ENCODE assay signal across 8 cellular contexts in the genomic region with DNA sequence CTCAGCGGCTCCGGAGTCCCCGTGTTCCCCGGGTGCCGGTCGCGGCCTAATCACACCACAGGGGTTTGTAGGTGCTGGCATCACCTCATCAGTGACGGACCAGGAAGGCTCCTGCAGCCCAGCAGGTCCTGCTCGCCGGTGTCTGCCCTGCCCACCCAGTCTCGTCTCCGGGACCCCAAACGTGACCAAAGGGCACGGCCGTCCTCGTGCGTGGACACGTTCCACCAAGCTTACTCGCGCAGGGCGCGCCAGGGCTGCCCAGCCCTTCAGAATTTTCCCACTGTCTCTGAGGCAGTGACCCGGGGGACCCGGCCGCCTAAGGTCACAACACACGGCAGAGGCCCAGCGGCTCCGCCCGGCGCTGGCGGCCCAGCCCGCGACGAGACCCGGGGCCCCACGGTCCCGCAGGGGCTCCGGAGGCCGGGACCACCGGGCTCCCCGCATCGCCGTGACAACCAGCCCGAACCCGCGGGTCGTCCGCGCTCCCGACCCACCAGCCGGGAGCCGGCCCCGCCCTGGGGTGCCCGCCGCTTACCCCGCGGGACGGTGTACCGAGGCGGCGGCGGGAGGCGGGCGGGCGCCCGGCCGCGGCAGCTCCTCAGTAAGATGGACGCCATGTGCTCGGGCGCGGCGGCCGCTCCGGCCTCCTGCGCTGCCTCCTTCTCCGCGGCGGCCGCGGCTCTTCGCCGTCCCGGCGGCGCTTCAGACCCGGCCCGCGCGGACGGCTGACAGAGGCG. TPM values are rescaled to one million over a fixed set of nuclear protein-coding genes. Genes with fewer than 3 reads are reported as not detected.
DNase-seq lines count a peak whose midpoint lies in the region; ATAC-seq, FAIRE-seq and TF ChIP-seq lines count a peak whose summit lies in the region.

No MANE protein-coding gene starts in this region.

- H3K36me3 Mint-ChIP-seq in activated CD8-positive, alpha-beta T cell treated with anti-CD3 and anti-CD28 coated beads for 36 hours (ENCODE audit: low read depth): peaks cover 13% of the 10 kb centered on the region
- H3K36me3 Mint-ChIP-seq in osteocyte (ENCODE audit: unreplicated experiment): peaks cover 2% of the 10 kb centered on the region

- H3K9me3 Mint-ChIP-seq in activated CD8-positive, alpha-beta T cell treated with anti-CD3 and anti-CD28 coated beads for 36 hours: no peaks in the 10 kb centered on the region
- no peaks in the 10 kb centered on the region for H3K9me3 Mint-ChIP-seq in osteocyte (ENCODE audit: unreplicated experiment)

- peak overlapping the region; percentile 76 for H3K4me3 Mint-ChIP-seq in activated CD8-positive, alpha-beta T cell treated with anti-CD3 and anti-CD28 coated beads for 36 hours
- H3K4me3 Mint-ChIP-seq in osteocyte (ENCODE audit: unreplicated experiment): peak overlapping the region; percentile 76

- CTCF ChIA-PET in activated CD8-positive, alpha-beta T cell treated with anti-CD3 and anti-CD28 coated beads for 36 hours (lab: Charles Lee): interaction anchor here (1.0 to 4.2 kb wide), 2 partner anchors 15 to 44 kb away, joined by 5 to 20 read pairs; a partner anchor contains a TSS

- POLR2A ChIA-PET in activated CD8-positive, alpha-beta T cell treated with anti-CD3 and anti-CD28 coated beads for 36 hours (lab: Charles Lee): interaction anchor here (0.5 to 3.0 kb wide), 15 partner anchors 10 to 163 kb away, joined by 3 to 37 read pairs (median 3); a partner anchor contains a TSS

- ATAC-seq in HG03432 (IDR thresholded peaks at IDR 0.05; ENCODE audit: unreplicated experiment): peak; percentile 32
- peak; percentile 14 for ATAC-seq in activated CD8-positive, alpha-beta T cell treated with anti-CD3 and anti-CD28 coated beads for 36 hours

- no peaks in the 10 kb centered on the region for H3K27me3 Mint-ChIP-seq in activated CD8-positive, alpha-beta T cell treated with anti-CD3 and anti-CD28 coated beads for 36 hours
- no peaks in the 10 kb centered on the region for H3K27me3 Mint-ChIP-seq in osteocyte (ENCODE audit: unreplicated experiment)

- no peak for TF ChIP-seq CTCF in activated CD8-positive, alpha-beta T cell treated with anti-CD3 and anti-CD28 coated beads for 36 hours (IDR thresholded peaks at IDR 0.05)
- no peak for TF ChIP-seq CTCF in fibroblast of the aortic adventitia (IDR thresholded peaks at IDR 0.05; ENCODE audit: insufficient read depth, low read length)
- TF ChIP-seq CTCF in osteocyte (IDR thresholded peaks at IDR 0.05): no peak

- in situ Hi-C loops in ACHN (cut with HindIII; ENCODE audit: low pct_ligation_motif_present, low pct_unique_long_range_greater_than_20kb, low sequenced_read_pairs): no loop called here

- peak; percentile 78 for FAIRE-seq in GM19239 (lab: Jason Lieb, UNC)

- H3K4me1 Mint-ChIP-seq in activated CD8-positive, alpha-beta T cell treated with anti-CD3 and anti-CD28 coated beads for 36 hours (ENCODE audit: low read depth): peaks cover 42% of the 10 kb centered on the region
- peaks cover 32% of the 10 kb centered on the region for H3K4me1 Mint-ChIP-seq in osteocyte (ENCODE audit: unreplicated experiment)

- H3K27ac Mint-ChIP-seq in activated CD8-positive, alpha-beta T cell treated with anti-CD3 and anti-CD28 coated beads for 36 hours: peak overlapping the region; percentile 59
- H3K27ac Mint-ChIP-seq in osteocyte (ENCODE audit: unreplicated experiment): peak overlapping the region; percentile 56

- H3K4me3 ChIP-seq in fibroblast of the aortic adventitia (ENCODE audit: low read depth, low read length): peak overlapping the region; percentile 92

- intact Hi-C loops in activated CD8-positive, alpha-beta T cell treated with anti-CD3 and anti-CD28 coated beads for 36 hours (cut with micrococcal nuclease): loop anchor here (10.0 kb wide), 1 partner anchor 49 kb away; no protein-coding TSS in a partner anchor

- DNase-seq in ACHN: peak; percentile 14
- peak; percentile 36 for DNase-seq in GM19239 (ENCODE audit: insufficient read length, low spot score)
- DNase-seq in activated CD8-positive, alpha-beta T cell treated with anti-CD3 and anti-CD28 coated beads for 36 hours: peak; percentile 26
- no peak for DNase-seq in fibroblast of the aortic adventitia (ENCODE audit: low read depth)
- no peak for DNase-seq in osteocyte (ENCODE audit: extremely low spot score, unreplicated experiment)
- DNase-seq in NCI-H748 (lab: John Stamatoyannopoulos, UW; ENCODE audit: unreplicated experiment): no peak
- DNase-seq in foreskin melanocyte: no peak

RNA-seq across cellular contexts. Expression of a gene that starts 0.5 kb away (rescaled TPM):
- 10 to 100 TPM; 49.4 to 53.2 TPM for total RNA-seq in activated CD8-positive, alpha-beta T cell treated with anti-CD3 and anti-CD28 coated beads for 36 hours
- total RNA-seq in fibroblast of the aortic adventitia (ENCODE audit: low replicate concordance) (51.1 and 51.7 TPM in 2 replicates), osteocyte (48.2 and 49.9 TPM in 2 replicates)

RNA-seq across cellular contexts. Expression of a gene that starts 15.7 kb away (rescaled TPM):
- total RNA-seq in activated CD8-positive, alpha-beta T cell treated with anti-CD3 and anti-CD28 coated beads for 36 hours: 100 to 1,000 TPM; 219 TPM
- total RNA-seq in fibroblast of the aortic adventitia (ENCODE audit: low replicate concordance): 50.3 and 84.7 TPM in 2 replicates
- 63.4 and 66.4 TPM in 2 replicates for total RNA-seq in osteocyte

Comparison
In these comparisons a context has a peak if more than half of its experiments do, and no peak if none do; other contexts are left out.
1. DNase-seq: peak in ACHN (single experiment), GM19239 (single experiment) and activated CD8-positive, alpha-beta T cell treated with anti-CD3 and anti-CD28 coated beads for 36 hours (single experiment); none in fibroblast of the aortic adventitia (single experiment), osteocyte (single experiment), NCI-H748 (single experiment) and foreskin melanocyte (single experiment).